In genomic region chr3:16888785-16889607, GRCh38 we compare ENCODE assay signal across 8 cellular contexts. TPM values are rescaled to one million over a fixed set of nuclear protein-coding genes. Genes with fewer than 3 reads are reported as not detected.
A peak's percentile ranks its signal among the peaks of the same experiment; 100 is the strongest.
DNase-seq lines count a peak whose midpoint lies in the region; ATAC-seq and TF ChIP-seq lines count a peak whose summit lies in the region.

No MANE protein-coding gene starts in this region.

- ATAC-seq in HG03045 (IDR thresholded peaks at IDR 0.05; ENCODE audit: unreplicated experiment) = peak; percentile 48
- ATAC-seq in stimulated activated memory B cell treated with anti-CD40 and anti-IgM and Interleukin-4, amounts not matched to agents 10 μg/mL and 1 μg/mL and 100 μg/mL, for 72 hours = no peak

- H3K9me3 Mint-ChIP-seq in activated T-helper 1 cell treated with anti-CD3 and anti-CD28 coated beads, Interleukin-12 subunit alpha, Interleukin-12 subunit beta, Interleukin-2, Interleukin-4 antibody, amounts not matched to agents 30 ng/mL and 10 ng/mL and 1 ng/mL, durations not matched to agents 14 hours and 24 hours and 36 hours = no peaks in the 10 kb centered on the region
- no peaks in the 10 kb centered on the region for H3K9me3 Mint-ChIP-seq in stimulated activated memory B cell treated with anti-CD40 and anti-IgM and Interleukin-4, amounts not matched to agents 10 μg/mL and 1 μg/mL and 100 μg/mL, for 72 hours

- WGBS in transverse colon (ENCODE audit: low coverage in 1 of 2), 2 donors = 59 to 67% methylated on average over 6 to 9 of the region's 9 CpGs

- TF ChIP-seq POLR2A in transverse colon (IDR thresholded peaks at IDR 0.05) = no peak

- no peaks in the 10 kb centered on the region for H3K9me3 ChIP-seq in transverse colon

- in situ Hi-C loops in transverse colon (cut with MboI; ENCODE audit: low pct_ligation_motif_present in 1 of 4, low pct_unique_long_range_greater_than_20kb in 1 of 4, low sequenced_read_pairs in 3 of 4) = no loop called here

- peaks cover 0 to 39% (median 10%) of the 10 kb centered on the region in 4 donors for H3K4me1 ChIP-seq in transverse colon

- H3K36me3 Mint-ChIP-seq in activated T-helper 1 cell treated with anti-CD3 and anti-CD28 coated beads, Interleukin-12 subunit alpha, Interleukin-12 subunit beta, Interleukin-2, Interleukin-4 antibody, amounts not matched to agents 30 ng/mL and 10 ng/mL and 1 ng/mL, durations not matched to agents 14 hours and 24 hours and 36 hours (ENCODE audit: low read depth) = peaks cover 12% of the 10 kb centered on the region
- H3K36me3 Mint-ChIP-seq in stimulated activated memory B cell treated with anti-CD40 and anti-IgM and Interleukin-4, amounts not matched to agents 10 μg/mL and 1 μg/mL and 100 μg/mL, for 72 hours = no peaks in the 10 kb centered on the region

- H3K4me3 Mint-ChIP-seq in activated T-helper 1 cell treated with anti-CD3 and anti-CD28 coated beads, Interleukin-12 subunit alpha, Interleukin-12 subunit beta, Interleukin-2, Interleukin-4 antibody, amounts not matched to agents 30 ng/mL and 10 ng/mL and 1 ng/mL, durations not matched to agents 14 hours and 24 hours and 36 hours = peak overlapping the region; percentile 95
- H3K4me3 Mint-ChIP-seq in stimulated activated memory B cell treated with anti-CD40 and anti-IgM and Interleukin-4, amounts not matched to agents 10 μg/mL and 1 μg/mL and 100 μg/mL, for 72 hours = peak overlapping the region; percentile 97

- no peaks in the 10 kb centered on the region for H3K36me3 ChIP-seq in transverse colon

- no peak for TF ChIP-seq CTCF in transverse colon (IDR thresholded peaks at IDR 0.05)

- intact Hi-C loops in activated T-helper 1 cell treated with anti-CD3 and anti-CD28 coated beads, Interleukin-12 subunit alpha, Interleukin-12 subunit beta, Interleukin-2, Interleukin-4 antibody, amounts not matched to agents 30 ng/mL and 10 ng/mL and 1 ng/mL, durations not matched to agents 14 hours and 24 hours and 36 hours (cut with micrococcal nuclease) = loop anchor here (1.0 to 10.0 kb wide), 5 partner anchors 10 to 624 kb away; partner anchors contain the start of genes DPH3 and OXNAD1
- intact Hi-C loops in transverse colon (cut with DNase I; ENCODE audit: low total_unique reads) = no loop called here

- H3K4me1 Mint-ChIP-seq in activated T-helper 1 cell treated with anti-CD3 and anti-CD28 coated beads, Interleukin-12 subunit alpha, Interleukin-12 subunit beta, Interleukin-2, Interleukin-4 antibody, amounts not matched to agents 30 ng/mL and 10 ng/mL and 1 ng/mL, durations not matched to agents 14 hours and 24 hours and 36 hours (ENCODE audit: low read depth) = peaks cover 70% of the 10 kb centered on the region
- peaks cover 78% of the 10 kb centered on the region for H3K4me1 Mint-ChIP-seq in stimulated activated memory B cell treated with anti-CD40 and anti-IgM and Interleukin-4, amounts not matched to agents 10 μg/mL and 1 μg/mL and 100 μg/mL, for 72 hours

- peak overlapping the region in 1 of 4 donors; percentile 14 for H3K4me3 ChIP-seq in transverse colon

- peaks cover 3% of the 10 kb centered on the region for H3K27me3 Mint-ChIP-seq in activated T-helper 1 cell treated with anti-CD3 and anti-CD28 coated beads, Interleukin-12 subunit alpha, Interleukin-12 subunit beta, Interleukin-2, Interleukin-4 antibody, amounts not matched to agents 30 ng/mL and 10 ng/mL and 1 ng/mL, durations not matched to agents 14 hours and 24 hours and 36 hours (ENCODE audit: insufficient read depth)
- no peaks in the 10 kb centered on the region for H3K27me3 Mint-ChIP-seq in stimulated activated memory B cell treated with anti-CD40 and anti-IgM and Interleukin-4, amounts not matched to agents 10 μg/mL and 1 μg/mL and 100 μg/mL, for 72 hours

- no peak for TF ChIP-seq EP300 in transverse colon (IDR thresholded peaks at IDR 0.05; ENCODE audit: low read depth)

- H3K27ac ChIP-seq in transverse colon = peak overlapping the region in 1 of 4 donors; percentile 6

- H3K27me3 ChIP-seq in transverse colon = no peaks in the 10 kb centered on the region

- peak overlapping the region; percentile 93 for H3K27ac Mint-ChIP-seq in activated T-helper 1 cell treated with anti-CD3 and anti-CD28 coated beads, Interleukin-12 subunit alpha, Interleukin-12 subunit beta, Interleukin-2, Interleukin-4 antibody, amounts not matched to agents 30 ng/mL and 10 ng/mL and 1 ng/mL, durations not matched to agents 14 hours and 24 hours and 36 hours
- H3K27ac Mint-ChIP-seq in stimulated activated memory B cell treated with anti-CD40 and anti-IgM and Interleukin-4, amounts not matched to agents 10 μg/mL and 1 μg/mL and 100 μg/mL, for 72 hours = peak overlapping the region; percentile 98

- peak; percentile 24 for DNase-seq in activated naive CD4-positive, alpha-beta T cell treated with Interleukin-2 at 50 U/mL for 16 hours
- DNase-seq in activated naive CD4-positive, alpha-beta T cell (lab: John Stamatoyannopoulos, UW) = no peak
- DNase-seq in activated T-helper 1 cell treated with anti-CD3 and anti-CD28 coated beads, Interleukin-12 subunit alpha, Interleukin-12 subunit beta, Interleukin-2, Interleukin-4 antibody, amounts not matched to agents 30 ng/mL and 10 ng/mL and 1 ng/mL, durations not matched to agents 14 hours and 24 hours and 36 hours (ENCODE audit: low spot score) = peak; percentile 32
- DNase-seq in NCI-H446 (lab: John Stamatoyannopoulos, UW) (no peak), transverse colon (no peak), DMS153 (lab: John Stamatoyannopoulos, UW) (no peak)

RNA-seq across cellular contexts. Expression of gene PLCL2, which starts 4.2 kb away (rescaled TPM):
- 14.9 and 15.0 TPM in 2 replicates for total RNA-seq in activated T-helper 1 cell treated with anti-CD3 and anti-CD28 coated beads, Interleukin-12 subunit alpha, Interleukin-12 subunit beta, Interleukin-2, Interleukin-4 antibody, amounts not matched to agents 30 ng/mL and 10 ng/mL and 1 ng/mL, durations not matched to agents 14 hours and 24 hours and 36 hours
- 10 to 100 TPM; 17.2 to 41.4 (median 35.9) TPM for total RNA-seq in transverse colon

Comparison
In these comparisons a context has a peak if more than half of its experiments do, and no peak if none do; other contexts are left out.
1. DNase-seq: peak in activated naive CD4-positive, alpha-beta T cell treated with Interleukin-2 at 50 U/mL for 16 hours (single experiment) and activated T-helper 1 cell treated with anti-CD3 and anti-CD28 coated beads, Interleukin-12 subunit alpha, Interleukin-12 subunit beta, Interleukin-2, Interleukin-4 antibody, amounts not matched to agents 30 ng/mL and 10 ng/mL and 1 ng/mL, durations not matched to agents 14 hours and 24 hours and 36 hours (single experiment); none in activated naive CD4-positive, alpha-beta T cell (0 of 4), NCI-H446 (0 of 2), transverse colon (single experiment) and DMS153 (single experiment).